In the genomic region with DNA sequence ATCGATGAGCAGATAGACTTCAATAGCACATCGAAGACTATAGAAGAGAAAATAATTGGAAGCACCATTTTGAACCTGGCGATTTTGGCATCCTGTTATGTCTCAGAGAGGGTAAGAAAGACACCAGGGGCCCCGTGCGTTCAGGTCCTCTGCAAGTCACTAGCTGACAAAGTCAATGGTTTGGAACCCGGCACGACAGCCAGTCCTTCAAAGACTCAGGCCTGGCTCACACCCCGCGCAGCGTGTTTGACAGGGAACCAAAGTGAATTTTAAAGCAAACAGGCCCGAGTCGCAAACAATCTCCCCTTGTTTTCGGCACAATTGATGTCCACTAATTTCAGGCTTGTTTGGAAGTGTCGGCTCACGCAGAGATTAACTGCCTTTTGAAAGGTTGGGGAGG, we compare ENCODE assay signal across 28 cellular contexts.
"Had no signal": no experiment of that assay in that cellular context is flagged by ENCODE, and none has a peak within 500 bp of the region (broad histone marks: within the 10 kb centered on the region; RNA-seq: fewer than 3 reads in every experiment).

No MANE protein-coding gene starts in this region.

- H3K4me3 Mint-ChIP-seq: immature natural killer cell; naive thymus-derived CD8-positive, alpha-beta T cell; nephron; neural crest cell; stimulated activated effector memory CD8-positive, alpha-beta T cell treated with anti-CD3 and anti-CD28 coated beads, Interleukin-12 subunit alpha, Interleukin-12 subunit beta, amount 100 ng/mL, for 72 hours; stimulated activated naive CD8-positive, alpha-beta T cell treated with anti-CD3 and anti-CD28 coated beads, Interleukin-15, Interleukin-2, amounts not matched to agents 100 ng/mL and 50 ng/mL, for 24 hours had no signal

- H3K4me3 ChIP-seq: left lung, lower lobe of right lung, ovary, prostate gland, spleen, suprapubic skin, thoracic aorta, tibial artery, uterus had no signal

- H3K9me3 ChIP-seq: left lung, lower lobe of right lung, neutrophil, ovary, prostate gland, spleen, suprapubic skin, thoracic aorta, tibial artery, uterus had no signal

- H3K9me3 Mint-ChIP-seq: immature natural killer cell; naive thymus-derived CD8-positive, alpha-beta T cell; nephron; neural crest cell; stimulated activated effector memory CD8-positive, alpha-beta T cell treated with anti-CD3 and anti-CD28 coated beads, Interleukin-12 subunit alpha, Interleukin-12 subunit beta, amount 100 ng/mL, for 72 hours; stimulated activated naive CD8-positive, alpha-beta T cell treated with anti-CD3 and anti-CD28 coated beads, Interleukin-15, Interleukin-2, amounts not matched to agents 100 ng/mL and 50 ng/mL, for 24 hours had no signal

- H3K4me1 Mint-ChIP-seq: immature natural killer cell; naive thymus-derived CD8-positive, alpha-beta T cell; nephron; stimulated activated effector memory CD8-positive, alpha-beta T cell treated with anti-CD3 and anti-CD28 coated beads, Interleukin-12 subunit alpha, Interleukin-12 subunit beta, amount 100 ng/mL, for 72 hours had no signal

- H3K27me3 ChIP-seq: neutrophil, ovary, uterus had no signal

- H3K4me1 ChIP-seq: left lung, lower lobe of right lung, prostate gland, spleen, suprapubic skin, tibial artery, uterus had no signal

- DNase-seq: hypothalamus; immature natural killer cell; kidney; left colon; left lung; lower lobe of right lung; mammary epithelial cell; mesenchymal stem cell; occipital lobe; ovary; retina; right cardiac atrium; small intestine; spleen; stimulated activated CD4-positive, alpha-beta T cell treated with anti-CD3 and anti-CD28 coated beads, Interleukin-4, amount 100 ng/mL, for 24 hours; stimulated activated naive CD4-positive, alpha-beta T cell; tibial artery; trophoblast cell; uterus had no signal

- H3K27ac Mint-ChIP-seq: immature natural killer cell; naive thymus-derived CD8-positive, alpha-beta T cell; nephron; stimulated activated effector memory CD8-positive, alpha-beta T cell treated with anti-CD3 and anti-CD28 coated beads, Interleukin-12 subunit alpha, Interleukin-12 subunit beta, amount 100 ng/mL, for 72 hours; stimulated activated naive CD8-positive, alpha-beta T cell treated with anti-CD3 and anti-CD28 coated beads, Interleukin-15, Interleukin-2, amounts not matched to agents 100 ng/mL and 50 ng/mL, for 24 hours had no signal

- H3K27ac ChIP-seq: left lung, lower lobe of right lung, neutrophil, ovary, prostate gland, spleen, suprapubic skin, thoracic aorta, tibial artery, uterus had no signal

- H3K36me3 ChIP-seq: left lung, lower lobe of right lung, neutrophil, ovary, prostate gland, spleen, suprapubic skin, thoracic aorta, tibial artery, uterus had no signal

- H3K36me3 Mint-ChIP-seq: immature natural killer cell; naive thymus-derived CD8-positive, alpha-beta T cell; stimulated activated effector memory CD8-positive, alpha-beta T cell treated with anti-CD3 and anti-CD28 coated beads, Interleukin-12 subunit alpha, Interleukin-12 subunit beta, amount 100 ng/mL, for 72 hours had no signal
